In the genomic region with DNA sequence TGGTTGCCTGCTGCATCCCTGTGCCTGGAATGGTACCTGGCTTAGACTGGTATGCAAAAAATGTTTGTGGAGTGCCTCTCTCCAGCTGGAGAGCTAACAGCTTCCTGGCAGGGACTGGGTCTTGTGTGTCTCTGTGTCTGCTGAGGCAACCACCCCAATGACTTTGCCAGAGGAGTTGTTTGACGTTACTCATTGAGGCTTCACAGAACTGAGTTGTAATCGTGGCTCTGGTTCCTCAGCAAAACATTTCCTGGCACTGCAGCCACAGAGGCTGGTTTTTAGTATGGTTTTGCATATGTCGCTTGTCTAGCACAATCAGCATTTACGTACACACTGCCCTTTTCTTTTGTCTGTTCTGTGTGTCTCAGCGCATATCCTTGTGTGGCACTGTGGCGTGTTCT, we compare ENCODE assay signal across 16 cellular contexts. TPM values are rescaled to one million over a fixed set of nuclear protein-coding genes. Genes with fewer than 3 reads are reported as not detected.
A peak's percentile ranks its signal among the peaks of the same experiment; 100 is the strongest.
DNase-seq lines count a peak whose midpoint lies in the region; ATAC-seq, FAIRE-seq and TF ChIP-seq lines count a peak whose summit lies in the region.
"Had no signal": no experiment of that assay in that cellular context is flagged by ENCODE, and none has a peak within 500 bp of the region (broad histone marks: within the 10 kb centered on the region; RNA-seq: fewer than 3 reads in every experiment).

No MANE protein-coding gene starts in this region.

- peaks cover 4% of the 10 kb centered on the region for H3K9me3 Mint-ChIP-seq in activated CD4-positive, alpha-beta memory T cell treated with anti-CD3 and anti-CD28 coated beads, Interleukin-2, amount 10 ng/mL, durations not matched to agents 7 days and 5 days
- H3K9me3 Mint-ChIP-seq in stimulated activated naive CD8-positive, alpha-beta T cell treated with anti-CD3 and anti-CD28 coated beads, Interleukin-15, Interleukin-2, amounts not matched to agents 100 ng/mL and 50 ng/mL, for 24 hours: no peaks in the 10 kb centered on the region

- ATAC-seq in Right ventricle myocardium superior (ENCODE audit: poor library complexity) (peak; percentile 88), left cardiac atrium (no peak)
- ATAC-seq: gastrocnemius medialis, left colon had no signal

- TF ChIP-seq CTCF in D721Med (IDR thresholded peaks at IDR 0.05; ENCODE audit: insufficient read depth, missing control alignments): no peak

- CTCF ChIA-PET in activated CD4-positive, alpha-beta memory T cell treated with anti-CD3 and anti-CD28 coated beads, Interleukin-2, amount 10 ng/mL, durations not matched to agents 7 days and 5 days (lab: Charles Lee): interaction anchor here (0.6 to 1.3 kb wide), 2 partner anchors 12 to 55 kb away, joined by 3 to 4 read pairs; partner anchors contain the start of gene ZNF398

- intact Hi-C loops in Right ventricle myocardium superior (cut with DNase I) (no loop called here), left cardiac atrium (cut with DNase I) (no loop called here)

- DNase-seq in Right ventricle myocardium superior (no peak), left cardiac atrium (no peak), iris pigment epithelial cell (ENCODE audit: low read depth) (peak; percentile 77), D721Med (ENCODE audit: insufficient read length, low spot score) (no peak), ecto neural progenitor cell (ENCODE audit: low spot score) (no peak), NCI-H1930 (lab: John Stamatoyannopoulos, UW) (no peak)
- DNase-seq in activated CD4-positive, alpha-beta memory T cell treated with anti-CD3 and anti-CD28 coated beads, Interleukin-2, amount 10 ng/mL, durations not matched to agents 7 days and 5 days: peak; percentile 81
- DNase-seq: activated CD8-positive, alpha-beta memory T cell treated with anti-CD3 and anti-CD28 coated beads, Interleukin-2, amount 50 U/mL, for 48 hours; AML-193; brain microvascular endothelial cell; effector CD8-positive, alpha-beta T cell; gastrocnemius medialis; left colon; NCI-H1694; T-helper 9 cell had no signal

- POLR2A ChIA-PET in activated CD4-positive, alpha-beta memory T cell treated with anti-CD3 and anti-CD28 coated beads, Interleukin-2, amount 10 ng/mL, durations not matched to agents 7 days and 5 days (lab: Charles Lee): interaction anchor here (0.5 to 1.8 kb wide), 3 partner anchors 10 to 56 kb away, joined by 3 to 7 read pairs (median 4); partner anchors contain the start of gene ZNF398

- peaks cover 87% of the 10 kb centered on the region for H3K4me1 Mint-ChIP-seq in activated CD4-positive, alpha-beta memory T cell treated with anti-CD3 and anti-CD28 coated beads, Interleukin-2, amount 10 ng/mL, durations not matched to agents 7 days and 5 days
- H3K4me1 Mint-ChIP-seq in stimulated activated naive CD8-positive, alpha-beta T cell treated with anti-CD3 and anti-CD28 coated beads, Interleukin-15, Interleukin-2, amounts not matched to agents 100 ng/mL and 50 ng/mL, for 24 hours (ENCODE audit: low read depth): peaks cover 38% of the 10 kb centered on the region

- H3K27ac Mint-ChIP-seq in activated CD4-positive, alpha-beta memory T cell treated with anti-CD3 and anti-CD28 coated beads, Interleukin-2, amount 10 ng/mL, durations not matched to agents 7 days and 5 days: peak overlapping the region; percentile 98
- H3K27ac Mint-ChIP-seq in stimulated activated naive CD8-positive, alpha-beta T cell treated with anti-CD3 and anti-CD28 coated beads, Interleukin-15, Interleukin-2, amounts not matched to agents 100 ng/mL and 50 ng/mL, for 24 hours: peak overlapping the region; percentile 72

- peak overlapping the region; percentile 52 for H3K4me3 Mint-ChIP-seq in activated CD4-positive, alpha-beta memory T cell treated with anti-CD3 and anti-CD28 coated beads, Interleukin-2, amount 10 ng/mL, durations not matched to agents 7 days and 5 days
- H3K4me3 Mint-ChIP-seq in stimulated activated naive CD8-positive, alpha-beta T cell treated with anti-CD3 and anti-CD28 coated beads, Interleukin-15, Interleukin-2, amounts not matched to agents 100 ng/mL and 50 ng/mL, for 24 hours: no peak overlapping the region

- no peak for FAIRE-seq in D721Med (lab: Jason Lieb, UNC)

- H3K36me3 Mint-ChIP-seq in activated CD4-positive, alpha-beta memory T cell treated with anti-CD3 and anti-CD28 coated beads, Interleukin-2, amount 10 ng/mL, durations not matched to agents 7 days and 5 days (ENCODE audit: low read depth): peaks cover 86% of the 10 kb centered on the region
- peaks cover 82% of the 10 kb centered on the region for H3K36me3 Mint-ChIP-seq in stimulated activated naive CD8-positive, alpha-beta T cell treated with anti-CD3 and anti-CD28 coated beads, Interleukin-15, Interleukin-2, amounts not matched to agents 100 ng/mL and 50 ng/mL, for 24 hours (ENCODE audit: low read depth)

- H3K27me3 Mint-ChIP-seq in activated CD4-positive, alpha-beta memory T cell treated with anti-CD3 and anti-CD28 coated beads, Interleukin-2, amount 10 ng/mL, durations not matched to agents 7 days and 5 days: no peaks in the 10 kb centered on the region
- no peaks in the 10 kb centered on the region for H3K27me3 Mint-ChIP-seq in stimulated activated naive CD8-positive, alpha-beta T cell treated with anti-CD3 and anti-CD28 coated beads, Interleukin-15, Interleukin-2, amounts not matched to agents 100 ng/mL and 50 ng/mL, for 24 hours

RNA-seq across cellular contexts. Expression of gene ZNF282, which starts 7.5 kb away (rescaled TPM):
- total RNA-seq in Right ventricle myocardium superior: 11.1 TPM
- total RNA-seq in left cardiac atrium: 10 to 100 TPM; 11.5 to 13.3 TPM
- 10 to 100 TPM; 66.1 to 66.6 TPM for total RNA-seq in activated CD4-positive, alpha-beta memory T cell treated with anti-CD3 and anti-CD28 coated beads, Interleukin-2, amount 10 ng/mL, durations not matched to agents 7 days and 5 days

RNA-seq across cellular contexts. Expression of gene ZNF212, which starts 36.6 kb away (rescaled TPM):
- total RNA-seq in Right ventricle myocardium superior (5.5 TPM), left cardiac atrium (1 to 10 TPM; 4.9 to 6.0 TPM)
- total RNA-seq in activated CD4-positive, alpha-beta memory T cell treated with anti-CD3 and anti-CD28 coated beads, Interleukin-2, amount 10 ng/mL, durations not matched to agents 7 days and 5 days: 10 to 100 TPM; 13.5 to 14.5 TPM

RNA-seq across cellular contexts. Expression of gene ZNF398, which starts 55.6 kb away (rescaled TPM):
- total RNA-seq in Right ventricle myocardium superior (6.3 TPM), left cardiac atrium (10 to 100 TPM in 1 of 2 donors, 1 to 10 TPM in 1; 7.3 to 10.7 TPM)
- total RNA-seq in activated CD4-positive, alpha-beta memory T cell treated with anti-CD3 and anti-CD28 coated beads, Interleukin-2, amount 10 ng/mL, durations not matched to agents 7 days and 5 days: 10 to 100 TPM; 12.1 to 13.7 TPM

RNA-seq across cellular contexts. Expression of gene ZNF783, which starts 59.2 kb away (rescaled TPM):
- 4.0 TPM for total RNA-seq in Right ventricle myocardium superior
- 1 to 10 TPM; 5.8 to 8.6 TPM for total RNA-seq in left cardiac atrium
- total RNA-seq in activated CD4-positive, alpha-beta memory T cell treated with anti-CD3 and anti-CD28 coated beads, Interleukin-2, amount 10 ng/mL, durations not matched to agents 7 days and 5 days: 10 to 100 TPM; 14.4 to 15.8 TPM

Comparison
In these comparisons a context has a peak if more than half of its experiments do, and no peak if none do; other contexts are left out.
1. DNase-seq: peak in activated CD4-positive, alpha-beta memory T cell treated with anti-CD3 and anti-CD28 coated beads, Interleukin-2, amount 10 ng/mL, durations not matched to agents 7 days and 5 days (single experiment) and iris pigment epithelial cell (single experiment); none in Right ventricle myocardium superior (single experiment), left cardiac atrium (single experiment), D721Med (single experiment), ecto neural progenitor cell (single experiment) and NCI-H1930 (0 of 2).